ENCODE assay signal across 18 cellular contexts in genomic region chr12:52636592-52637258, GRCh38. TPM values are rescaled to one million over a fixed set of nuclear protein-coding genes. Genes with fewer than 3 reads are reported as not detected.
"Had no signal": no experiment of that assay in that cellular context is flagged by ENCODE, and none has a peak within 500 bp of the region (broad histone marks: within the 10 kb centered on the region; RNA-seq: fewer than 3 reads in every experiment).

No MANE protein-coding gene starts in this region.

- H3K36me3 ChIP-seq: heart left ventricle, spleen, transverse colon had no signal

- H3K4me1 Mint-ChIP-seq: stimulated activated naive B cell treated with anti-CD40 and anti-IgM and Interleukin-4, amounts not matched to agents 10 μg/mL and 1 μg/mL and 100 μg/mL, for 72 hours had no signal

- ATAC-seq: activated naive CD4-positive, alpha-beta T cell treated with anti-CD3 and anti-CD28 coated beads, Interleukin-2, amount 50 U/mL, for 72 hours; esophagus mucosa; heart left ventricle; sciatic nerve; stimulated activated naive B cell treated with anti-CD40 and anti-IgM and Interleukin-4, amounts not matched to agents 10 μg/mL and 1 μg/mL and 100 μg/mL, for 72 hours had no signal

- H3K9me3 ChIP-seq: heart left ventricle, spleen, transverse colon had no signal

- H3K27ac ChIP-seq: heart left ventricle, spleen, transverse colon had no signal

- H3K4me3 ChIP-seq: heart left ventricle, spleen, transverse colon had no signal

- H3K4me3 Mint-ChIP-seq: stimulated activated naive B cell treated with anti-CD40 and anti-IgM and Interleukin-4, amounts not matched to agents 10 μg/mL and 1 μg/mL and 100 μg/mL, for 72 hours had no signal

- H3K9me3 Mint-ChIP-seq: stimulated activated naive B cell treated with anti-CD40 and anti-IgM and Interleukin-4, amounts not matched to agents 10 μg/mL and 1 μg/mL and 100 μg/mL, for 72 hours had no signal

- H3K27ac Mint-ChIP-seq: activated naive CD4-positive, alpha-beta T cell treated with anti-CD3 and anti-CD28 coated beads, Interleukin-2, amount 50 U/mL, for 72 hours; stimulated activated naive B cell treated with anti-CD40 and anti-IgM and Interleukin-4, amounts not matched to agents 10 μg/mL and 1 μg/mL and 100 μg/mL, for 72 hours had no signal

- DNase-seq: activated T-cell treated with anti-CD3 and anti-CD28 coated beads for 4 hours; anterior cingulate cortex; cerebellar nuclear complex; heart left ventricle; stimulated activated CD4-positive, alpha-beta T cell treated with anti-CD3 and anti-CD28 coated beads, Interleukin-1b, Interleukin-23, amount 100 ng/mL, for 48 hours; stimulated activated naive B cell treated with anti-CD40 and anti-IgM and Interleukin-4, amounts not matched to agents 10 μg/mL and 1 μg/mL and 100 μg/mL, for 72 hours; substantia nigra; T-helper 9 cell; transverse colon had no signal

- H3K4me1 ChIP-seq: spleen, transverse colon had no signal

- H3K36me3 Mint-ChIP-seq: stimulated activated naive B cell treated with anti-CD40 and anti-IgM and Interleukin-4, amounts not matched to agents 10 μg/mL and 1 μg/mL and 100 μg/mL, for 72 hours had no signal

RNA-seq across cellular contexts. Expression of gene KRT2, which starts 15.3 kb away (rescaled TPM):
- total RNA-seq: activated naive CD4-positive, alpha-beta T cell treated with anti-CD3 and anti-CD28 coated beads, Interleukin-2, amount 50 U/mL, for 72 hours; dermis microvascular lymphatic vessel endothelial cell; esophagus mucosa; frontal cortex; heart left ventricle; kidney epithelial cell; posterior vena cava; sciatic nerve; SK-MEL-5; transverse colon had no signal
- polyA plus RNA-seq: heart left ventricle had no signal

RNA-seq across cellular contexts. Expression of gene KRT73, which starts 18.4 kb away (rescaled TPM):
- total RNA-seq: dermis microvascular lymphatic vessel endothelial cell, esophagus mucosa, frontal cortex, heart left ventricle, kidney epithelial cell, posterior vena cava, sciatic nerve, SK-MEL-5, transverse colon had no signal
- polyA plus RNA-seq: heart left ventricle had no signal

RNA-seq across cellular contexts. Expression of gene KRT72, which starts 35.5 kb away (rescaled TPM):
- total RNA-seq: dermis microvascular lymphatic vessel endothelial cell, esophagus mucosa, frontal cortex, heart left ventricle, kidney epithelial cell, posterior vena cava, SK-MEL-5, transverse colon had no signal
- polyA plus RNA-seq: heart left ventricle had no signal

RNA-seq across cellular contexts. Expression of gene KRT1, which starts 43.5 kb away (rescaled TPM):
- total RNA-seq: activated naive CD4-positive, alpha-beta T cell treated with anti-CD3 and anti-CD28 coated beads, Interleukin-2, amount 50 U/mL, for 72 hours; dermis microvascular lymphatic vessel endothelial cell; kidney epithelial cell; SK-MEL-5; transverse colon had no signal
- polyA plus RNA-seq: heart left ventricle had no signal
